In genomic region chr21:29074783-29075182, GRCh38 we compare ENCODE assay signal across 1 cellular context.
TF ChIP-seq lines count a peak whose summit lies in the region.

No MANE protein-coding gene starts in this region.

TF ChIP-seq in HCT116, 20 proteins besides CTCF, POLR2A, EP300 and RAD21:
- TF ChIP-seq EZH2phosphoT487 (IDR thresholded peaks at IDR 0.05; ENCODE audit: borderline replicate concordance) (no peak), TCF7L2 (IDR thresholded peaks at IDR 0.05; ENCODE audit: borderline replicate concordance, extremely low read depth, insufficient read depth, insufficient read length) (no peak), REST (IDR thresholded peaks at IDR 0.05; ENCODE audit: low read depth) (no peak), ELF1 (IDR thresholded peaks at IDR 0.05; ENCODE audit: borderline replicate concordance, low read depth) (no peak)
